21 cellular contexts compared by ENCODE assay signal in genomic region chr10:129951251-129951808, GRCh38. TPM values are rescaled to one million over a fixed set of nuclear protein-coding genes. Genes with fewer than 3 reads are reported as not detected.
A peak's percentile ranks its signal among the peaks of the same experiment; 100 is the strongest.
DNase-seq lines count a peak whose midpoint lies in the region; FAIRE-seq and TF ChIP-seq lines count a peak whose summit lies in the region.
"Had no signal": no experiment of that assay in that cellular context is flagged by ENCODE, and none has a peak within 500 bp of the region (broad histone marks: within the 10 kb centered on the region; RNA-seq: fewer than 3 reads in every experiment).

No MANE protein-coding gene starts in this region.

- peak overlapping the region; percentile 39 for H3K4me3 Mint-ChIP-seq in neural crest cell
- H3K4me3 Mint-ChIP-seq in activated CD4-positive, alpha-beta T cell treated with anti-CD3 and anti-CD28 coated beads, Interleukin-2, amount 10 ng/mL, durations not matched to agents 7 days and 5 days, result no peak overlapping the region
- H3K4me3 Mint-ChIP-seq: activated naive CD4-positive, alpha-beta T cell treated with anti-CD3 and anti-CD28 coated beads, Interleukin-2, amount 50 U/mL, for 24 hours; activated T-cell treated with anti-CD3 and anti-CD28 coated beads, Interleukin-2, amount 50 U/mL, for 4 hours had no signal

- TF ChIP-seq POLR2A in H1 (IDR thresholded peaks at IDR 0.05; ENCODE audit: control extremely low read depth in 1 of 2, low read depth in 2 of 2, low read length in 2 of 2), result no peak

- H3K36me3 ChIP-seq in H1 (ENCODE audit: control insufficient read depth in 2 of 4, insufficient read depth in 4 of 4, low read length in 3 of 4) (no peaks in the 10 kb centered on the region), subcutaneous abdominal adipose tissue (ENCODE audit: control insufficient read depth in 5 of 5, insufficient read depth in 5 of 5, low read length in 5 of 5) (peaks cover 0 to 2% (median 0%) of the 10 kb centered on the region in 5 donors)
- H3K36me3 ChIP-seq: ovary, upper lobe of left lung had no signal

- no peaks in the 10 kb centered on the region for H3K9me3 ChIP-seq in H1 (ENCODE audit: insufficient read depth in 2 of 2, low read depth in 1 of 2, low read length in 1 of 2)
- no peaks in the 10 kb centered on the region for H3K9me3 ChIP-seq in subcutaneous abdominal adipose tissue (ENCODE audit: control insufficient read depth in 5 of 5, low read length in 5 of 5)
- H3K9me3 ChIP-seq: ovary, upper lobe of left lung had no signal

- CTCF ChIA-PET in H1 (lab: Charles Lee; ENCODE audit: partially characterized antibody), result interaction anchor here (0.7 to 2.7 kb wide), 9 partner anchors 10 to 190 kb away, joined by 3 to 11 read pairs (median 3); no protein-coding TSS in a partner anchor
- CTCF ChIA-PET in activated CD4-positive, alpha-beta T cell treated with anti-CD3 and anti-CD28 coated beads, Interleukin-2, amount 10 ng/mL, durations not matched to agents 7 days and 5 days (lab: Charles Lee), result interaction anchor here (1.2 kb wide), 1 partner anchor 17 kb away, joined by 3 read pairs; no protein-coding TSS in a partner anchor

- peaks cover 3 to 9% (median 6%) of the 10 kb centered on the region in 4 experiments for H3K4me1 ChIP-seq in H1 (replicated peaks in 1 of 4; ENCODE audit: control insufficient read depth in 3 of 4, insufficient read depth in 4 of 4, low read length in 3 of 4)
- peaks cover 22 to 96% (median 90%) of the 10 kb centered on the region in 5 donors for H3K4me1 ChIP-seq in subcutaneous abdominal adipose tissue (ENCODE audit: control insufficient read depth in 5 of 5, insufficient read depth in 5 of 5, low read length in 5 of 5)
- H3K4me1 ChIP-seq: upper lobe of left lung had no signal

- H3K4me1 Mint-ChIP-seq in neural crest cell, result peaks cover 63% of the 10 kb centered on the region
- no peaks in the 10 kb centered on the region for H3K4me1 Mint-ChIP-seq in activated CD4-positive, alpha-beta T cell treated with anti-CD3 and anti-CD28 coated beads, Interleukin-2, amount 10 ng/mL, durations not matched to agents 7 days and 5 days
- H3K4me1 Mint-ChIP-seq: activated naive CD4-positive, alpha-beta T cell treated with anti-CD3 and anti-CD28 coated beads, Interleukin-2, amount 50 U/mL, for 24 hours had no signal

- no peak overlapping the region for H2BK20ac ChIP-seq in H1 (ENCODE audit: low read length)

- H3K23me2 ChIP-seq in H1 (ENCODE audit: low read depth, low read length), result no peaks in the 10 kb centered on the region

- H3K79me1 ChIP-seq in H1 (ENCODE audit: low read depth, low read length), result no peaks in the 10 kb centered on the region

- H3K27me3 ChIP-seq in H1 (replicated peaks in 1 of 4; ENCODE audit: control insufficient read depth in 3 of 4, extremely low read depth in 1 of 4, insufficient read depth in 3 of 4, low read length in 3 of 4), result peaks cover 8 to 37% (median 30%) of the 10 kb centered on the region in 4 experiments
- H3K27me3 ChIP-seq in subcutaneous abdominal adipose tissue (ENCODE audit: control insufficient read depth in 5 of 5, insufficient read depth in 4 of 5, low read length in 5 of 5), result no peaks in the 10 kb centered on the region
- H3K27me3 ChIP-seq: ovary had no signal

- H3K56ac ChIP-seq in H1 (replicated peaks; ENCODE audit: insufficient read length, low read depth, low read length), result no peak overlapping the region

- no peak for TF ChIP-seq RAD21 in H1 (IDR thresholded peaks at IDR 0.05 in 1 of 2, conservative IDR thresholded peaks at IDR 0.05 in 1 of 2; ENCODE audit: low read depth in 2 of 2, low read length in 2 of 2)

- H4K5ac ChIP-seq in H1 (ENCODE audit: insufficient read length, low read depth, low read length), result no peak overlapping the region

- peaks cover 24% of the 10 kb centered on the region for H3K27me3 Mint-ChIP-seq in neural crest cell (ENCODE audit: low read depth)
- peaks cover 28% of the 10 kb centered on the region for H3K27me3 Mint-ChIP-seq in activated CD4-positive, alpha-beta T cell treated with anti-CD3 and anti-CD28 coated beads, Interleukin-2, amount 10 ng/mL, durations not matched to agents 7 days and 5 days

- no peak overlapping the region for H3K9ac ChIP-seq in H1 (replicated peaks in 1 of 4; ENCODE audit: extremely low read depth in 1 of 4, low read depth in 3 of 4, low read length in 3 of 4)
- H3K9ac ChIP-seq in subcutaneous abdominal adipose tissue (ENCODE audit: low read length in 5 of 5), result peak overlapping the region in 1 of 5 donors; percentile 24

- H3K14ac ChIP-seq in H1 (ENCODE audit: insufficient read length), result no peak overlapping the region

- TF ChIP-seq CTCF in H1 (IDR thresholded peaks at IDR 0.05; ENCODE audit: control extremely low read depth in 1 of 3, insufficient read depth in 1 of 3, low read depth in 1 of 3, low read length in 3 of 3), result no peak
- no peak for TF ChIP-seq CTCF in neural crest cell (conservative IDR thresholded peaks at IDR 0.05)

- TF ChIP-seq EP300 in H1 (IDR thresholded peaks at IDR 0.05; ENCODE audit: borderline replicate concordance in 1 of 2, low read depth in 2 of 2, low read length in 2 of 2), result no peak

- WGBS in H1 (ENCODE audit: extremely low coverage in 1 of 2, insufficient coverage in 1 of 2, insufficient read length in 1 of 2, insufficient replicate concordance in 2 of 2, low coverage in 1 of 2, low lambda C conversion rate in 2 of 2, missing lambda C conversion rate in 1 of 2), 2 experiments, result 91% methylated on average over 22 of the region's 22 CpGs; no CpG with 5 or more reads in 1 of the 2 experiments

- H3K27ac Mint-ChIP-seq in neural crest cell (ENCODE audit: unreplicated experiment), result peak overlapping the region; percentile 28
- H3K27ac Mint-ChIP-seq in activated CD4-positive, alpha-beta T cell treated with anti-CD3 and anti-CD28 coated beads, Interleukin-2, amount 10 ng/mL, durations not matched to agents 7 days and 5 days, result no peak overlapping the region
- H3K27ac Mint-ChIP-seq: activated naive CD4-positive, alpha-beta T cell treated with anti-CD3 and anti-CD28 coated beads, Interleukin-2, amount 50 U/mL, for 24 hours had no signal

- no peak overlapping the region for H3K23ac ChIP-seq in H1 (ENCODE audit: insufficient read length)

- no peak overlapping the region for H3K18ac ChIP-seq in H1 (ENCODE audit: extremely low read depth, low read length)

- H3K4me3 ChIP-seq in H1 (ENCODE audit: extremely low read depth in 1 of 4, insufficient read depth in 2 of 4, low read depth in 3 of 4, low read length in 4 of 4), result no peak overlapping the region
- H3K4me3 ChIP-seq in subcutaneous abdominal adipose tissue (ENCODE audit: low read depth in 1 of 5, low read length in 5 of 5), result peak overlapping the region in 4 of 5 donors; percentile 0 to 38 (median 28)
- H3K4me3 ChIP-seq: ovary, upper lobe of left lung had no signal

- no peak overlapping the region for H2BK5ac ChIP-seq in H1 (ENCODE audit: low read depth, low read length)

- H3K79me2 ChIP-seq in H1 (ENCODE audit: control insufficient read depth in 1 of 2, insufficient read depth in 2 of 2, low read length in 2 of 2), result no peaks in the 10 kb centered on the region

- H4K8ac ChIP-seq in H1 (ENCODE audit: extremely low read depth, insufficient read depth, low read length), result no peak overlapping the region; the same call in 1 of the 2 replicates

- no peak for FAIRE-seq in H1 (lab: Jason Lieb, UNC)
- FAIRE-seq: astrocyte had no signal

- no peak overlapping the region for H2AFZ ChIP-seq in H1 (ENCODE audit: low read length)

- no peak overlapping the region for H3K4me2 ChIP-seq in H1 (ENCODE audit: insufficient read depth in 1 of 2, low read depth in 2 of 2, low read length in 2 of 2)

- H2AK5ac ChIP-seq in H1 (ENCODE audit: low read depth, low read length), result no peak overlapping the region

- H3K4ac ChIP-seq in H1 (replicated peaks; ENCODE audit: insufficient read length, low read depth, low read length), result no peak overlapping the region

- POLR2A ChIA-PET in H1 (lab: Charles Lee; ENCODE audit: partially characterized antibody), result interaction anchor here (1.0 kb wide), 1 partner anchor 10 kb away, joined by 4 read pairs; no protein-coding TSS in a partner anchor
- POLR2A ChIA-PET in activated CD4-positive, alpha-beta T cell treated with anti-CD3 and anti-CD28 coated beads, Interleukin-2, amount 10 ng/mL, durations not matched to agents 7 days and 5 days (lab: Charles Lee), result no interaction called here

- H2BK12ac ChIP-seq in H1 (ENCODE audit: low read depth, low read length), result peak overlapping the region; percentile 63; the same call in 1 of the 2 replicates

- H4K20me1 ChIP-seq in H1 (replicated peaks in 1 of 2; ENCODE audit: control insufficient read depth in 1 of 2, insufficient read depth in 2 of 2, low read length in 2 of 2), result peaks cover 0 to under 1% of the 10 kb centered on the region in 2 experiments

- H3K9me3 Mint-ChIP-seq in neural crest cell, result no peaks in the 10 kb centered on the region
- no peaks in the 10 kb centered on the region for H3K9me3 Mint-ChIP-seq in activated CD4-positive, alpha-beta T cell treated with anti-CD3 and anti-CD28 coated beads, Interleukin-2, amount 10 ng/mL, durations not matched to agents 7 days and 5 days
- H3K9me3 Mint-ChIP-seq: activated naive CD4-positive, alpha-beta T cell treated with anti-CD3 and anti-CD28 coated beads, Interleukin-2, amount 50 U/mL, for 24 hours; activated T-cell treated with anti-CD3 and anti-CD28 coated beads, Interleukin-2, amount 50 U/mL, for 4 hours had no signal

- no peaks in the 10 kb centered on the region for H3K36me3 Mint-ChIP-seq in neural crest cell (ENCODE audit: low read depth)
- no peaks in the 10 kb centered on the region for H3K36me3 Mint-ChIP-seq in activated CD4-positive, alpha-beta T cell treated with anti-CD3 and anti-CD28 coated beads, Interleukin-2, amount 10 ng/mL, durations not matched to agents 7 days and 5 days (ENCODE audit: low read depth)
- H3K36me3 Mint-ChIP-seq: activated naive CD4-positive, alpha-beta T cell treated with anti-CD3 and anti-CD28 coated beads, Interleukin-2, amount 50 U/mL, for 24 hours had no signal

- no peak overlapping the region for H4K91ac ChIP-seq in H1 (replicated peaks; ENCODE audit: insufficient read length, low read length)

- peak; percentile 31 for DNase-seq in NCI-H1436 (lab: John Stamatoyannopoulos, UW)
- DNase-seq in NCI-H1436 treated with DMSO at 0.1 percent for 48 hours (lab: John Stamatoyannopoulos, UW), result no peak
- no peak for DNase-seq in H1 (ENCODE audit: low read depth in 1 of 2, low spot score in 2 of 2)
- DNase-seq in neural crest cell (ENCODE audit: low read depth, low spot score), result no peak
- no peak for DNase-seq in stimulated activated CD4-positive, alpha-beta T cell treated with anti-CD3 and anti-CD28 coated beads, Interleukin-12 subunit alpha, Interleukin-12 subunit beta, amount 100 ng/mL, for 4 hours
- no peak for DNase-seq in activated CD4-positive, alpha-beta T cell treated with anti-CD3 and anti-CD28 coated beads, Interleukin-2, amount 10 ng/mL, durations not matched to agents 7 days and 5 days
- no peak for DNase-seq in NCI-H1417 (lab: John Stamatoyannopoulos, UW)
- DNase-seq: activated T-cell treated with anti-CD3 and anti-CD28 coated beads, Interleukin-2, amount 50 U/mL, for 4 hours; COR-L47; effector memory CD4-positive, alpha-beta T cell; NCI-H1092; NCI-H524 treated with DMSO at 0.1 percent for 48 hours; stimulated activated naive CD8-positive, alpha-beta T cell treated with anti-CD3 and anti-CD28 coated beads, Interleukin-15, Interleukin-2, amounts not matched to agents 100 U/mL and 50 U/mL, for 24 hours had no signal

- H3K27ac ChIP-seq in H1 (ENCODE audit: low read depth, low read length) (no peak overlapping the region), subcutaneous abdominal adipose tissue (ENCODE audit: low read depth, low read length) (peak overlapping the region; percentile 96)
- H3K27ac ChIP-seq: 22Rv1, ovary, RWPE1, upper lobe of left lung had no signal

- H2BK120ac ChIP-seq in H1 (replicated peaks; ENCODE audit: low read depth, low read length), result no peak overlapping the region

- H2BK15ac ChIP-seq in H1 (ENCODE audit: low read length), result peak overlapping the region; percentile 77; the same call in 1 of the 2 replicates

RNA-seq across cellular contexts. Expression of gene EBF3, which starts 12.7 kb away (rescaled TPM):
- 0.26 and 0.38 TPM in 2 replicates for total RNA-seq in H1 (2021; fragmentation: NEBNext Ultra II Directional; extraction: Animal tissue kit (Norgen Biotek cat#: 25700))
- polyA plus RNA-seq in H1 (2011; rRNA removed), result 0.08 and 0.20 TPM in 2 replicates
- polyA plus RNA-seq in H1 (2011; cell fraction: cytosol; rRNA removed), result 0.31 TPM
- polyA plus RNA-seq in H1 (2011; cell fraction: nucleus; rRNA removed), result 0.40 TPM
- polyA plus RNA-seq in H1 (2012, experiment 1 of 2), result 0.07 to 0.15 TPM (median 0.12 TPM) in 4 replicates
- polyA plus RNA-seq in H1 (2012, experiment 2 of 2), result 0.07 TPM
- 0.10 TPM for polyA plus RNA-seq in H1 (2013, experiment 1 of 2)
- polyA plus RNA-seq in H1 (2013, experiment 2 of 2), result 0.09 TPM
- polyA minus RNA-seq in H1 (2011; rRNA and poly(A)+ RNA removed), result 0.76 TPM in 1 of 2 replicates, not detected in the other
- not detected for polyA minus RNA-seq in H1 (2011; cell fraction: cytosol; rRNA and poly(A)+ RNA removed)
- polyA minus RNA-seq in H1 (2011; cell fraction: nucleus; rRNA and poly(A)+ RNA removed), result 0.30 TPM
- total RNA-seq in neural crest cell, result 11.2 and 11.6 TPM in 2 replicates
- not detected for total RNA-seq in activated CD4-positive, alpha-beta T cell treated with anti-CD3 and anti-CD28 coated beads, Interleukin-2, amount 10 ng/mL, durations not matched to agents 7 days and 5 days
- total RNA-seq: activated T-cell treated with anti-CD3 and anti-CD28 coated beads, Interleukin-2, amount 50 U/mL, for 4 hours; liver had no signal

Comparison
In these comparisons a context has a peak if more than half of its experiments do, and no peak if none do; other contexts are left out.
1. H3K4me3 ChIP-seq: peak in subcutaneous abdominal adipose tissue (4 of 5); none in H1 (0 of 4).